ENCODE assay signal across 29 cellular contexts in the genomic region with DNA sequence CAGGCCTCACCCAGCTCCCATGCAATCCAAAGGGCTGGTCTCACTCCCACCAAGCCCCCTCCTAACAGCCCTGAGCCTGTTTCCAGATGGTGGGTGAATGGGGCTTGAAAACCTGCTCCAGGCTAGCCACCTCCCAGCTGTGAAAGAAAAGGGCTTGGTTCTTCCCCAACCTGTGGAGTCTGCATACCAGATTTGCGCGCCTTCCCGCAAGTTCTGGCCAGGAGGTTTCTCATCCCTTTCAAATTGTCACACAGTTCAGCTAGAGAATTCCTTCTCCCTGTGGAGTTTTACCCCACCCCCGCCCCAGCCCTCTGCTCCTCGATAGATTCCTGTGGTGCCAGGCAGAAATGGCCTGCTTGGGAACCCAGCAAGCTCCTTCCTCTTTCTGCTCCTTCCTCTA.
"Had no signal": no experiment of that assay in that cellular context is flagged by ENCODE, and none has a peak within 500 bp of the region (broad histone marks: within the 10 kb centered on the region; RNA-seq: fewer than 3 reads in every experiment).

No MANE protein-coding gene starts in this region.

- H3K4me3 ChIP-seq: adrenal gland, ascending aorta, breast epithelium, esophagus squamous epithelium, gastrocnemius medialis, lower lobe of right lung, sigmoid colon, smooth muscle cell, testis, vagina had no signal

- FAIRE-seq: colon, keratinocyte, TTC549 had no signal

- H3K4me3 Mint-ChIP-seq: activated CD8-positive, alpha-beta T cell treated with anti-CD3 and anti-CD28 coated beads, Interleukin-2, amount 10 ng/mL, durations not matched to agents 7 days and 5 days; activated naive CD8-positive, alpha-beta T cell; activated T-helper 17 cell treated with anti-CD3 and anti-CD28 coated beads, Interleukin-2, amount 50 U/mL, for 72 hours; central memory CD8-positive, alpha-beta T cell; effector memory CD8-positive, alpha-beta T cell; naive B cell; stimulated activated memory B cell treated with anti-CD40 and anti-IgM and Interleukin-4, amounts not matched to agents 10 μg/mL and 1 μg/mL and 100 μg/mL, for 72 hours had no signal

- H3K27ac ChIP-seq: adrenal gland, ascending aorta, breast epithelium, esophagus squamous epithelium, gastrocnemius medialis, lower lobe of right lung, sigmoid colon, testis, vagina, WERI-Rb-1 had no signal

- H3K27me3 Mint-ChIP-seq: activated naive CD8-positive, alpha-beta T cell; activated T-helper 17 cell treated with anti-CD3 and anti-CD28 coated beads, Interleukin-2, amount 50 U/mL, for 72 hours; central memory CD8-positive, alpha-beta T cell; effector memory CD8-positive, alpha-beta T cell; naive B cell; progenitor cell of endocrine pancreas; stimulated activated memory B cell treated with anti-CD40 and anti-IgM and Interleukin-4, amounts not matched to agents 10 μg/mL and 1 μg/mL and 100 μg/mL, for 72 hours had no signal

- DNase-seq: activated CD4-positive, alpha-beta T cell treated with anti-CD3 and anti-CD28 coated beads for 1 hour; activated CD4-positive, alpha-beta T cell treated with anti-CD3 and anti-CD28 coated beads, Interleukin-2, amount 50 U/mL, for 1 hour; activated CD8-positive, alpha-beta T cell treated with anti-CD3 and anti-CD28 coated beads, Interleukin-2, amount 10 ng/mL, durations not matched to agents 7 days and 5 days; activated T-cell treated with anti-CD3 and anti-CD28 coated beads, Interleukin-2, amount 50 U/mL, for 1 hour; adrenal gland; effector memory CD8-positive, alpha-beta T cell; esophagus squamous epithelium; gastrocnemius medialis; hippocampal formation; lower lobe of right lung; naive B cell; retina; sigmoid colon; stimulated activated CD4-positive, alpha-beta T cell treated with anti-CD3 and anti-CD28 coated beads, Interleukin-15, amount 100 ng/mL, for 24 hours; testis; trophoblast cell; WERI-Rb-1 had no signal

- ATAC-seq: activated CD8-positive, alpha-beta T cell treated with anti-CD3 and anti-CD28 coated beads, Interleukin-2, amount 10 ng/mL, durations not matched to agents 7 days and 5 days; activated T-helper 17 cell treated with anti-CD3 and anti-CD28 coated beads, Interleukin-2, amount 50 U/mL, for 72 hours; effector memory CD8-positive, alpha-beta T cell; gastrocnemius medialis; lower lobe of right lung; stimulated activated memory B cell treated with anti-CD40 and anti-IgM and Interleukin-4, amounts not matched to agents 10 μg/mL and 1 μg/mL and 100 μg/mL, for 72 hours had no signal

- H3K4me1 ChIP-seq: adrenal gland, ascending aorta, breast epithelium, esophagus squamous epithelium, gastrocnemius medialis, lower lobe of right lung, sigmoid colon, vagina had no signal

- H3K4me2 ChIP-seq: smooth muscle cell had no signal

- H3K36me3 Mint-ChIP-seq: activated naive CD8-positive, alpha-beta T cell; naive B cell; stimulated activated memory B cell treated with anti-CD40 and anti-IgM and Interleukin-4, amounts not matched to agents 10 μg/mL and 1 μg/mL and 100 μg/mL, for 72 hours had no signal

- H3K36me3 ChIP-seq: adrenal gland, ascending aorta, breast epithelium, esophagus squamous epithelium, gastrocnemius medialis, lower lobe of right lung, sigmoid colon, vagina, WERI-Rb-1 had no signal

- H3K4me1 Mint-ChIP-seq: activated T-helper 17 cell treated with anti-CD3 and anti-CD28 coated beads, Interleukin-2, amount 50 U/mL, for 72 hours; central memory CD8-positive, alpha-beta T cell; naive B cell; stimulated activated memory B cell treated with anti-CD40 and anti-IgM and Interleukin-4, amounts not matched to agents 10 μg/mL and 1 μg/mL and 100 μg/mL, for 72 hours had no signal

- H3K9me3 ChIP-seq: adrenal gland, esophagus squamous epithelium, gastrocnemius medialis, lower lobe of right lung, sigmoid colon, testis, vagina had no signal

- H3K27ac Mint-ChIP-seq: activated CD8-positive, alpha-beta T cell treated with anti-CD3 and anti-CD28 coated beads, Interleukin-2, amount 10 ng/mL, durations not matched to agents 7 days and 5 days; activated naive CD8-positive, alpha-beta T cell; activated T-helper 17 cell treated with anti-CD3 and anti-CD28 coated beads, Interleukin-2, amount 50 U/mL, for 72 hours; effector memory CD8-positive, alpha-beta T cell; naive B cell; progenitor cell of endocrine pancreas; stimulated activated memory B cell treated with anti-CD40 and anti-IgM and Interleukin-4, amounts not matched to agents 10 μg/mL and 1 μg/mL and 100 μg/mL, for 72 hours had no signal

- H3K27me3 ChIP-seq: adrenal gland, ascending aorta, breast epithelium, esophagus squamous epithelium, gastrocnemius medialis, sigmoid colon, testis, vagina had no signal
